Comparison of ENCODE assay signal across 2 cellular contexts in the genomic region with DNA sequence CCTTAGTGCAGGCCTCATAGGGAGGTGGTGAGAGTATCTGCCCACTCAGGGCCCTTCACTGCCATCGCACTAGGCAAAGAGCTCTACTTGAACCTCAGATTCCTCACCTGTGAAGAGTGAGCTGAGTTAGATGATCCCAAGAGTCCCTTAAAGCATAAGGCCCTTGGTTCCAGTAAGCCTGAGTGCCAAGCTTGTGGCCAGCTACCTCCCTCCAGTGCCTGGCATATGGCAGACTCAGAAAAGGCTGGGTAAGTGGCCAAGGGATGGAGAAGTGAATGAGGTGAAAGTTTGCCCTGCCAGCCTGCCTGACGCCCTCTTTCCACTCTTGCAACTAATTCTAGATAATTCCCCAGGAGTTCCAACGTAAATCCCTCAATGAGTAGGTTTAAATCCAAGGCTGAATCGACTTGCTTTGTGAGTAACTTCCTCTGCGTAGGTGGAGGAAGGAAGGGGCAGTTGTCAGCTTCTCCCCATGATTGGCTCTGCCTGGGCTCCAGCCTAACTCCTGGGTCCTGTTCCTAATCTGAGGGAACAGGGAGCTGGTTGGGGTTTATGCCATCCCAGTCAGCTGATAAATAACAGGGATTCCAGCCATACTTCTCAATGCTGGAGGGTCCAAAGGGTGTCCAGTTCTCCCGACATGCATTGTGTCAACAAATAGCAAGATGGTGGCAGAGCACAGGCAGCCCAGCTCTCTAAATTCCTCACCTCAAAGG.
A peak's percentile ranks its signal among the peaks of the same experiment; 100 is the strongest.
TF ChIP-seq lines count a peak whose summit lies in the region.

No MANE protein-coding gene starts in this region.

TF ChIP-seq in HCT116, 20 proteins besides CTCF, POLR2A, EP300 and RAD21:
- TF ChIP-seq, protein P1, sequence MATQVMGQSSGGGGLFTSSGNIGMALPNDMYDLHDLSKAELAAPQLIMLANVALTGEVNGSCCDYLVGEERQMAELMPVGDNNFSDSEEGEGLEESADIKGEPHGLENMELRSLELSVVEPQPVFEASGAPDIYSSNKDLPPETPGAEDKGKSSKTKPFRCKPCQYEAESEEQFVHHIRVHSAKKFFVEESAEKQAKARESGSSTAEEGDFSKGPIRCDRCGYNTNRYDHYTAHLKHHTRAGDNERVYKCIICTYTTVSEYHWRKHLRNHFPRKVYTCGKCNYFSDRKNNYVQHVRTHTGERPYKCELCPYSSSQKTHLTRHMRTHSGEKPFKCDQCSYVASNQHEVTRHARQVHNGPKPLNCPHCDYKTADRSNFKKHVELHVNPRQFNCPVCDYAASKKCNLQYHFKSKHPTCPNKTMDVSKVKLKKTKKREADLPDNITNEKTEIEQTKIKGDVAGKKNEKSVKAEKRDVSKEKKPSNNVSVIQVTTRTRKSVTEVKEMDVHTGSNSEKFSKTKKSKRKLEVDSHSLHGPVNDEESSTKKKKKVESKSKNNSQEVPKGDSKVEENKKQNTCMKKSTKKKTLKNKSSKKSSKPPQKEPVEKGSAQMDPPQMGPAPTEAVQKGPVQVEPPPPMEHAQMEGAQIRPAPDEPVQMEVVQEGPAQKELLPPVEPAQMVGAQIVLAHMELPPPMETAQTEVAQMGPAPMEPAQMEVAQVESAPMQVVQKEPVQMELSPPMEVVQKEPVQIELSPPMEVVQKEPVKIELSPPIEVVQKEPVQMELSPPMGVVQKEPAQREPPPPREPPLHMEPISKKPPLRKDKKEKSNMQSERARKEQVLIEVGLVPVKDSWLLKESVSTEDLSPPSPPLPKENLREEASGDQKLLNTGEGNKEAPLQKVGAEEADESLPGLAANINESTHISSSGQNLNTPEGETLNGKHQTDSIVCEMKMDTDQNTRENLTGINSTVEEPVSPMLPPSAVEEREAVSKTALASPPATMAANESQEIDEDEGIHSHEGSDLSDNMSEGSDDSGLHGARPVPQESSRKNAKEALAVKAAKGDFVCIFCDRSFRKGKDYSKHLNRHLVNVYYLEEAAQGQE (IDR thresholded peaks at IDR 0.05; ENCODE audit: low read depth) = no peak
- no peak for TF ChIP-seq EZH2phosphoT487 (IDR thresholded peaks at IDR 0.05; ENCODE audit: borderline replicate concordance)
- TF ChIP-seq EGR1 (IDR thresholded peaks at IDR 0.05; ENCODE audit: low read depth) = no peak
- TF ChIP-seq ELF1 (IDR thresholded peaks at IDR 0.05; ENCODE audit: borderline replicate concordance, low read depth) = no peak
- peak; percentile 73 for TF ChIP-seq SIN3A (IDR thresholded peaks at IDR 0.05; ENCODE audit: low read depth)
- TF ChIP-seq SP1 (IDR thresholded peaks at IDR 0.05; ENCODE audit: low read depth) = peak; percentile 19; the same call in 1 of the 2 replicates
- TF ChIP-seq TCF7L2 (IDR thresholded peaks at IDR 0.05; ENCODE audit: borderline replicate concordance, extremely low read depth, insufficient read depth, insufficient read length) = no peak
- no peak for TF ChIP-seq EZH2 (IDR thresholded peaks at IDR 0.05)
- TF ChIP-seq JUND (IDR thresholded peaks at IDR 0.05) = peak; percentile 47
- TF ChIP-seq ZNF274 (IDR thresholded peaks at IDR 0.05; ENCODE audit: low read depth, low read length) = no peak
- peak; percentile 4; the same call in 1 of the 2 replicates for TF ChIP-seq POLR2AphosphoS5 (IDR thresholded peaks at IDR 0.05; ENCODE audit: low read depth, low read length)
- TF ChIP-seq, protein P2, sequence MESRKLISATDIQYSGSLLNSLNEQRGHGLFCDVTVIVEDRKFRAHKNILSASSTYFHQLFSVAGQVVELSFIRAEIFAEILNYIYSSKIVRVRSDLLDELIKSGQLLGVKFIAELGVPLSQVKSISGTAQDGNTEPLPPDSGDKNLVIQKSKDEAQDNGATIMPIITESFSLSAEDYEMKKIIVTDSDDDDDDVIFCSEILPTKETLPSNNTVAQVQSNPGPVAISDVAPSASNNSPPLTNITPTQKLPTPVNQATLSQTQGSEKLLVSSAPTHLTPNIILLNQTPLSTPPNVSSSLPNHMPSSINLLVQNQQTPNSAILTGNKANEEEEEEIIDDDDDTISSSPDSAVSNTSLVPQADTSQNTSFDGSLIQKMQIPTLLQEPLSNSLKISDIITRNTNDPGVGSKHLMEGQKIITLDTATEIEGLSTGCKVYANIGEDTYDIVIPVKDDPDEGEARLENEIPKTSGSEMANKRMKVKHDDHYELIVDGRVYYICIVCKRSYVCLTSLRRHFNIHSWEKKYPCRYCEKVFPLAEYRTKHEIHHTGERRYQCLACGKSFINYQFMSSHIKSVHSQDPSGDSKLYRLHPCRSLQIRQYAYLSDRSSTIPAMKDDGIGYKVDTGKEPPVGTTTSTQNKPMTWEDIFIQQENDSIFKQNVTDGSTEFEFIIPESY (IDR thresholded peaks at IDR 0.05; ENCODE audit: extremely low read depth, insufficient replicate concordance, low read length) = no peak
- no peak for TF ChIP-seq FOSL1 (IDR thresholded peaks at IDR 0.05; ENCODE audit: low read depth)
- TF ChIP-seq CBX3 (IDR thresholded peaks at IDR 0.05; ENCODE audit: low read depth) = peak; percentile 31; the same call in 1 of the 2 replicates
- no peak for TF ChIP-seq CEBPB (IDR thresholded peaks at IDR 0.05; ENCODE audit: low read depth)
- TF ChIP-seq, protein P3, sequence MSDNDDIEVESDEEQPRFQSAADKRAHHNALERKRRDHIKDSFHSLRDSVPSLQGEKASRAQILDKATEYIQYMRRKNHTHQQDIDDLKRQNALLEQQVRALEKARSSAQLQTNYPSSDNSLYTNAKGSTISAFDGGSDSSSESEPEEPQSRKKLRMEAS (IDR thresholded peaks at IDR 0.05) = no peak; the same call in 1 of the 2 replicates
- TF ChIP-seq ZFX (IDR thresholded peaks at IDR 0.05) = no peak
- TF ChIP-seq, protein P4, sequence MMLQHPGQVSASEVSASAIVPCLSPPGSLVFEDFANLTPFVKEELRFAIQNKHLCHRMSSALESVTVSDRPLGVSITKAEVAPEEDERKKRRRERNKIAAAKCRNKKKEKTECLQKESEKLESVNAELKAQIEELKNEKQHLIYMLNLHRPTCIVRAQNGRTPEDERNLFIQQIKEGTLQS (IDR thresholded peaks at IDR 0.05) = no peak
- no peak for TF ChIP-seq YY1 (IDR thresholded peaks at IDR 0.05; ENCODE audit: extremely low read depth, insufficient replicate concordance, low read depth, low read length)
- no peak for TF ChIP-seq SRF (IDR thresholded peaks at IDR 0.05; ENCODE audit: low read depth)

TF ChIP-seq in K562, 482 proteins besides CTCF, POLR2A, EP300 and RAD21:
- peak; percentile 38; the same call in 1 of the 2 replicates for TF ChIP-seq EGR1 (conservative IDR thresholded peaks at IDR 0.05)
- TF ChIP-seq, protein P5, sequence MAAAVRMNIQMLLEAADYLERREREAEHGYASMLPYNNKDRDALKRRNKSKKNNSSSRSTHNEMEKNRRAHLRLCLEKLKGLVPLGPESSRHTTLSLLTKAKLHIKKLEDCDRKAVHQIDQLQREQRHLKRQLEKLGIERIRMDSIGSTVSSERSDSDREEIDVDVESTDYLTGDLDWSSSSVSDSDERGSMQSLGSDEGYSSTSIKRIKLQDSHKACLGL (CRISPR knock-in tag; IDR thresholded peaks at IDR 0.05; ENCODE audit: borderline replicate concordance, poor library complexity, severe bottlenecking) = no peak
